In genomic region chr14:92049781-92050180, GRCh38 we compare ENCODE assay signal across 8 cellular contexts.
"Had no signal": no experiment of that assay in that cellular context is flagged by ENCODE, and none has a peak within 500 bp of the region (broad histone marks: within the 10 kb centered on the region; RNA-seq: fewer than 3 reads in every experiment).

No MANE protein-coding gene starts in this region.

- ATAC-seq: GM12878 had no signal

- H3K4me3 ChIP-seq: GM12878 had no signal

- FAIRE-seq: G401.6, GM12878, GM12891, GM12892, GM18507, GM19239 had no signal

- DNase-seq: GDM1, GF-D8 had no signal
